In genomic region chr20:49786671-49787370, GRCh38 we compare ENCODE assay signal across 10 cellular contexts. TPM values are rescaled to one million over a fixed set of nuclear protein-coding genes. Genes with fewer than 3 reads are reported as not detected.
DNase-seq lines count a peak whose midpoint lies in the region; ATAC-seq, FAIRE-seq and TF ChIP-seq lines count a peak whose summit lies in the region.
"Had no signal": no experiment of that assay in that cellular context is flagged by ENCODE, and none has a peak within 500 bp of the region (broad histone marks: within the 10 kb centered on the region; RNA-seq: fewer than 3 reads in every experiment).

No MANE protein-coding gene starts in this region.

- no peak overlapping the region for H3K4me3 Mint-ChIP-seq in astrocyte (ENCODE audit: unreplicated experiment)
- H3K4me3 Mint-ChIP-seq in MCF 10A (ENCODE audit: unreplicated experiment), result no peak overlapping the region

- H3K4ac ChIP-seq in mesenchymal stem cell (ENCODE audit: low read depth in 1 of 2, low read length in 2 of 2), result no peak overlapping the region

- H4K20me1 ChIP-seq in astrocyte (ENCODE audit: insufficient read depth, low read length), result no peaks in the 10 kb centered on the region
- no peaks in the 10 kb centered on the region for H4K20me1 ChIP-seq in HepG2 (ENCODE audit: insufficient read depth, low read length)

- in situ Hi-C loops in HepG2 (cut with HindIII; ENCODE audit: extremely low pct_ligation_motif_present, low pct_unique_long_range_greater_than_20kb), result no loop called here

- no peak overlapping the region for H2BK5ac ChIP-seq in mesenchymal stem cell (ENCODE audit: low read depth, low read length, poor library complexity, severe bottlenecking)

- no peak overlapping the region for H3K14ac ChIP-seq in mesenchymal stem cell (ENCODE audit: low read length in 2 of 2)

- no peak overlapping the region for H2BK15ac ChIP-seq in mesenchymal stem cell (ENCODE audit: low read depth, poor library complexity, severe bottlenecking)

- TF ChIP-seq POLR2A in HepG2 (IDR thresholded peaks at IDR 0.05; ENCODE audit: insufficient read depth in 1 of 2, low read depth in 2 of 2, low read length in 2 of 2) (no peak), lower leg skin (IDR thresholded peaks at IDR 0.05) (no peak)

- no peaks in the 10 kb centered on the region for H3K9me3 Mint-ChIP-seq in astrocyte (ENCODE audit: unreplicated experiment)
- no peaks in the 10 kb centered on the region for H3K9me3 Mint-ChIP-seq in MCF 10A (ENCODE audit: unreplicated experiment)

- TF ChIP-seq RAD21 in HepG2 (CRISPR knock-in tag; IDR thresholded peaks at IDR 0.05), result no peak

- H3K36me3 ChIP-seq in astrocyte (ENCODE audit: insufficient read depth, low read length), result no peaks in the 10 kb centered on the region
- no peaks in the 10 kb centered on the region for H3K36me3 ChIP-seq in HepG2 (replicated peaks in 1 of 2; ENCODE audit: control insufficient read depth in 1 of 2, insufficient read depth in 2 of 2, low read length in 2 of 2)
- H3K36me3 ChIP-seq in mesenchymal stem cell (ENCODE audit: control insufficient read depth in 1 of 2, insufficient read depth in 2 of 2, low read depth in 1 of 2, low read length in 2 of 2), result no peaks in the 10 kb centered on the region
- H3K36me3 ChIP-seq: pancreas had no signal

- POLR2A ChIA-PET in HepG2 (lab: Yijun Ruan, JAX) (interaction anchor here (3.2 kb wide), 1 partner anchor 26 kb away, joined by 11 read pairs; the partner anchor contains the start of gene SLC9A8), MCF 10A (lab: Yijun Ruan, JAX) (interaction anchor here (1.1 to 1.6 kb wide), 2 partner anchors 12 to 15 kb away, joined by 4 read pairs; no protein-coding TSS in a partner anchor)

- DNase-seq in AG09319 (ENCODE audit: extremely low read depth, low read depth), result no peak
- DNase-seq in HT-29 (ENCODE audit: low spot score), result peak; percentile 30
- DNase-seq in astrocyte (ENCODE audit: low read depth), result no peak
- no peak for DNase-seq in HepG2 (ENCODE audit: low spot score)
- no peak for DNase-seq in lower leg skin (ENCODE audit: low spot score in 2 of 2)
- DNase-seq in mesenchymal stem cell, result no peak
- DNase-seq in MCF 10A (ENCODE audit: unreplicated experiment), result no peak
- no peak for DNase-seq in SW480 (ENCODE audit: low spot score)
- DNase-seq: pancreas, T-helper 1 cell had no signal

- H3K9me3 ChIP-seq in astrocyte (ENCODE audit: insufficient read depth, low read depth, low read length) (no peaks in the 10 kb centered on the region), HepG2 (ENCODE audit: low read length) (no peaks in the 10 kb centered on the region), mesenchymal stem cell (ENCODE audit: control insufficient read depth, low read length) (no peaks in the 10 kb centered on the region)
- H3K9me3 ChIP-seq: pancreas had no signal

- H3K27ac ChIP-seq in astrocyte (ENCODE audit: low read depth, low read length), result no peak overlapping the region
- no peak overlapping the region for H3K27ac ChIP-seq in HepG2 (ENCODE audit: extremely low read length, insufficient read depth, low read length)
- no peak overlapping the region for H3K27ac ChIP-seq in mesenchymal stem cell (ENCODE audit: low read length, poor library complexity, severe bottlenecking)
- H3K27ac ChIP-seq: pancreas had no signal

- TF ChIP-seq EP300 in HepG2 (IDR thresholded peaks at IDR 0.05; ENCODE audit: low read depth in 2 of 2, low read length in 2 of 2) (no peak), HepG2 (CRISPR knock-in tag; IDR thresholded peaks at IDR 0.05; ENCODE audit: borderline replicate concordance) (no peak)

- no peak overlapping the region for H3K18ac ChIP-seq in mesenchymal stem cell (ENCODE audit: low read depth in 1 of 2, low read length in 2 of 2)

- 57% methylated on average over 7 of the region's 7 CpGs for WGBS in HepG2 (ENCODE audit: low lambda C conversion rate)
- WGBS in lower leg skin, 2 donors, result 81 to 86% methylated on average over 7 of the region's 7 CpGs
- 86% methylated on average over 6 of the region's 7 CpGs for WGBS in mesenchymal stem cell

- H3K27ac Mint-ChIP-seq in astrocyte (ENCODE audit: unreplicated experiment) (no peak overlapping the region), MCF 10A (ENCODE audit: low read depth, unreplicated experiment) (no peak overlapping the region)

- no peak overlapping the region for H4K8ac ChIP-seq in mesenchymal stem cell (ENCODE audit: low read length)

- H3K79me1 ChIP-seq in mesenchymal stem cell (replicated peaks; ENCODE audit: low read length, poor library complexity, severe bottlenecking), result no peaks in the 10 kb centered on the region

- BruUV-seq in HepG2 (replicated peaks; lab: Mats Ljungman, UMichigan) (no TSS peak), MCF 10A (replicated peaks; lab: Mats Ljungman, UMichigan) (no TSS peak)

- H3K27me3 ChIP-seq in astrocyte (ENCODE audit: insufficient read depth, low read length), result no peaks in the 10 kb centered on the region
- H3K27me3 ChIP-seq in HepG2 (ENCODE audit: control insufficient read depth in 1 of 2, insufficient read depth in 2 of 2, low read length in 2 of 2), result no peaks in the 10 kb centered on the region; a peak in 1 of 5 replicates
- H3K27me3 ChIP-seq in mesenchymal stem cell (ENCODE audit: control insufficient read depth in 1 of 2, insufficient read depth in 1 of 2, low read length in 2 of 2), result no peaks in the 10 kb centered on the region
- H3K27me3 ChIP-seq: pancreas had no signal

- H3K36me3 Mint-ChIP-seq in astrocyte (ENCODE audit: low read depth, unreplicated experiment) (no peaks in the 10 kb centered on the region), MCF 10A (ENCODE audit: insufficient read depth, unreplicated experiment) (no peaks in the 10 kb centered on the region)

- H3K27me3 Mint-ChIP-seq in astrocyte (ENCODE audit: low read depth, unreplicated experiment) (peaks cover 3% of the 10 kb centered on the region), MCF 10A (ENCODE audit: insufficient read depth, unreplicated experiment) (no peaks in the 10 kb centered on the region)

- H3K23ac ChIP-seq in mesenchymal stem cell (ENCODE audit: low read length in 2 of 2), result no peak overlapping the region

- H2AFZ ChIP-seq in astrocyte (ENCODE audit: low read depth, low read length) (no peak overlapping the region), HepG2 (ENCODE audit: low read length) (no peak overlapping the region), mesenchymal stem cell (ENCODE audit: low read depth, low read length) (no peak overlapping the region)

- H4K91ac ChIP-seq in mesenchymal stem cell (ENCODE audit: low read length), result no peak overlapping the region

- H3K79me2 ChIP-seq in astrocyte (ENCODE audit: insufficient read depth, low read length) (no peaks in the 10 kb centered on the region), HepG2 (ENCODE audit: insufficient read depth, low read length) (no peaks in the 10 kb centered on the region)

- H2BK12ac ChIP-seq in mesenchymal stem cell (ENCODE audit: low read length in 2 of 2), result no peak overlapping the region

- no peak overlapping the region for H3K9ac ChIP-seq in astrocyte (ENCODE audit: low read length)
- no peak overlapping the region for H3K9ac ChIP-seq in HepG2 (ENCODE audit: insufficient read depth, low read depth, low read length)
- H3K9ac ChIP-seq in mesenchymal stem cell (ENCODE audit: low read length), result no peak overlapping the region

- no peak for FAIRE-seq in astrocyte (lab: Jason Lieb, UNC)
- no peak for FAIRE-seq in HepG2 (lab: Jason Lieb, UNC)
- FAIRE-seq: pancreas had no signal

- TF ChIP-seq CTCF in AG09319 (IDR thresholded peaks at IDR 0.05; ENCODE audit: low read depth, low read length) (peak; percentile 19), astrocyte (IDR thresholded peaks at IDR 0.05; ENCODE audit: insufficient read depth, low read depth, low read length) (peak; percentile 22), HepG2 (CRISPR knock-in tag; IDR thresholded peaks at IDR 0.05) (no peak), lower leg skin (IDR thresholded peaks at IDR 0.05) (no peak), MCF 10A (IDR thresholded peaks at IDR 0.05; ENCODE audit: unreplicated experiment) (no peak)

- H3K4me2 ChIP-seq in astrocyte (ENCODE audit: low read length) (no peak overlapping the region), HepG2 (ENCODE audit: low read depth, low read length) (no peak overlapping the region), mesenchymal stem cell (ENCODE audit: low read length, poor library complexity, severe bottlenecking) (no peak overlapping the region)

- no peaks in the 10 kb centered on the region for H3K4me1 ChIP-seq in astrocyte (ENCODE audit: insufficient read depth, low read length)
- H3K4me1 ChIP-seq in HepG2 (ENCODE audit: insufficient read depth, low read length), result peaks cover 51% of the 10 kb centered on the region
- H3K4me1 ChIP-seq in mesenchymal stem cell (ENCODE audit: control insufficient read depth, insufficient read depth, low read depth, low read length), result peaks cover 2% of the 10 kb centered on the region
- H3K4me1 ChIP-seq: pancreas had no signal

- ATAC-seq in HepG2, result no peak
- ATAC-seq: pancreas had no signal

- intact Hi-C loops in HepG2 (cut with micrococcal nuclease; ENCODE audit: unreplicated experiment) (no loop called here), lower leg skin (cut with DNase I; ENCODE audit: low total_unique reads) (no loop called here), MCF 10A (cut with micrococcal nuclease) (no loop called here)

- no peak overlapping the region for H2BK120ac ChIP-seq in mesenchymal stem cell (ENCODE audit: low read depth, low read length)

- no peak overlapping the region for H3K4me3 ChIP-seq in astrocyte (ENCODE audit: insufficient read depth, low read depth, low read length)
- H3K4me3 ChIP-seq in HepG2 (replicated peaks in 1 of 3; ENCODE audit: insufficient read depth in 1 of 3, low read depth in 2 of 3, low read length in 3 of 3), result no peak overlapping the region
- H3K4me3 ChIP-seq in lower leg skin (ENCODE audit: low read depth, poor library complexity, severe bottlenecking), result no peak overlapping the region
- no peak overlapping the region for H3K4me3 ChIP-seq in mesenchymal stem cell (ENCODE audit: insufficient read depth in 1 of 2, low read depth in 1 of 2, low read length in 2 of 2)
- H3K4me3 ChIP-seq: pancreas had no signal

- H3K4me1 Mint-ChIP-seq in astrocyte (ENCODE audit: low read depth, unreplicated experiment) (peaks cover 4% of the 10 kb centered on the region), MCF 10A (ENCODE audit: insufficient read depth, unreplicated experiment) (no peaks in the 10 kb centered on the region)

- no peak overlapping the region for H2AK5ac ChIP-seq in mesenchymal stem cell (ENCODE audit: low read length, severe bottlenecking)

- CTCF ChIA-PET in HepG2 (lab: Yijun Ruan, JAX; ENCODE audit: low intra/inter-chr PET ratio, low total read pairs), result interaction anchor here (1.0 kb wide), 2 partner anchors 175 to 176 kb away, joined by 3 read pairs; no protein-coding TSS in a partner anchor
- CTCF ChIA-PET in MCF 10A (lab: Yijun Ruan, JAX), result interaction anchor here (0.6 to 2.0 kb wide), 6 partner anchors 9 to 131 kb away, joined by 3 to 6 read pairs (median 4); no protein-coding TSS in a partner anchor

RNA-seq across cellular contexts. Expression of gene SLC9A8, which starts 25.8 kb away (rescaled TPM):
- 27.4 and 39.9 TPM in 2 replicates for total RNA-seq in HT-29 (2014; rRNA removed; shearing (Covaris generic))
- total RNA-seq in astrocyte (6.2 and 6.9 TPM in 2 replicates), HepG2 (2016; rRNA removed; fragmentation: Illumina TruSeq; extraction: Trizol) (2.6 and 7.4 TPM in 2 replicates), lower leg skin (1 to 10 TPM; 4.8 to 8.1 (median 7.0) TPM), MCF 10A (2022) (14.6 and 16.5 TPM in 2 replicates)
- 1.6 TPM in 2 replicates for total RNA-seq in HepG2 (2016; cell fraction: cytosol; rRNA removed; fragmentation: Illumina TruSeq; extraction: Trizol; ENCODE audit: low read depth)
- total RNA-seq in HepG2 (2016; cell fraction: insoluble cytoplasmic fraction; rRNA removed; fragmentation: Illumina TruSeq; extraction: Trizol), result 2.1 and 7.4 TPM in 2 replicates
- 2.2 and 2.6 TPM in 2 replicates for total RNA-seq in HepG2 (2016; cell fraction: membrane; rRNA removed; fragmentation: Illumina TruSeq; extraction: Trizol)
- 13.8 and 19.0 TPM in 2 replicates for total RNA-seq in HepG2 (2016; cell fraction: nucleus; rRNA removed; fragmentation: Illumina TruSeq; extraction: Trizol)
- polyA plus RNA-seq in HepG2 (2011; rRNA removed), result 4.1 and 4.7 TPM in 2 replicates
- 1.4 and 1.8 TPM in 2 replicates for polyA plus RNA-seq in HepG2 (2011; cell fraction: cytosol; rRNA removed)
- polyA plus RNA-seq in HepG2 (2011; cell fraction: nucleus; rRNA removed), result 17.3 and 20.8 TPM in 2 replicates
- 5.9 and 6.1 TPM in 2 replicates for polyA plus RNA-seq in HepG2 (2012)
- polyA plus RNA-seq in HepG2 (2016; cell fraction: cytosol; fragmentation: Illumina TruSeq; extraction: Trizol; ENCODE audit: low read depth), result 0.68 and 0.75 TPM in 2 replicates
- polyA plus RNA-seq in HepG2 (2016; cell fraction: insoluble cytoplasmic fraction; fragmentation: Illumina TruSeq; extraction: Trizol; ENCODE audit: low read depth), result 1.7 and 2.2 TPM in 2 replicates
- polyA plus RNA-seq in HepG2 (2016; cell fraction: membrane; fragmentation: Illumina TruSeq; extraction: Trizol; ENCODE audit: low read depth), result 1.2 and 1.5 TPM in 2 replicates
- polyA plus RNA-seq in HepG2 (2016; cell fraction: nucleus; fragmentation: Illumina TruSeq; extraction: Trizol; ENCODE audit: insufficient read depth, low read depth), result 21.2 and 22.1 TPM in 2 replicates
- 25.8 and 28.2 TPM in 2 replicates for polyA minus RNA-seq in HepG2 (2011; rRNA and poly(A)+ RNA removed; ENCODE audit: low replicate concordance)
- polyA minus RNA-seq in HepG2 (2011; cell fraction: cytosol; rRNA and poly(A)+ RNA removed), result 0.88 and 2.2 TPM in 2 replicates
- polyA minus RNA-seq in HepG2 (2011; cell fraction: nucleus; rRNA and poly(A)+ RNA removed), result 26.4 and 27.8 TPM in 2 replicates
- 3.9 TPM for polyA plus RNA-seq in mesenchymal stem cell (2013, experiment 1 of 2)
- 3.6 TPM for polyA plus RNA-seq in mesenchymal stem cell (2013, experiment 2 of 2)

Comparison
In these comparisons a context has a peak if more than half of its experiments do, and no peak if none do; other contexts are left out.
1. CTCF ChIP-seq: peak in AG09319 (single experiment) and astrocyte (single experiment); none in HepG2 (single experiment), lower leg skin (0 of 3) and MCF 10A (single experiment).